Comparison of ENCODE assay signal across 8 cellular contexts in genomic region chr2:127410871-127411396, GRCh38. TPM values are rescaled to one million over a fixed set of nuclear protein-coding genes. Genes with fewer than 3 reads are reported as not detected.
DNase-seq lines count a peak whose midpoint lies in the region; TF ChIP-seq lines count a peak whose summit lies in the region.

No MANE protein-coding gene starts in this region.

- H3K9me3 Mint-ChIP-seq in neural progenitor cell: peaks cover 3% of the 10 kb centered on the region

- H3K4me1 Mint-ChIP-seq in neural progenitor cell: peaks cover 28% of the 10 kb centered on the region

- no peak overlapping the region for H3K4me3 Mint-ChIP-seq in neural progenitor cell

- no peaks in the 10 kb centered on the region for H3K27me3 Mint-ChIP-seq in neural progenitor cell (ENCODE audit: insufficient read depth, low read depth)

- no peak overlapping the region for H2AFZ ChIP-seq in mammary epithelial cell (ENCODE audit: low read depth, low read length)
- H2AFZ ChIP-seq in osteoblast (ENCODE audit: low read length): peak overlapping the region; percentile 39
- H2AFZ ChIP-seq in neural progenitor cell (replicated peaks): no peak overlapping the region

- H3K9me3 ChIP-seq in mammary epithelial cell (replicated peaks; ENCODE audit: insufficient read depth, low read length) (no peaks in the 10 kb centered on the region), osteoblast (ENCODE audit: low read depth, low read length) (no peaks in the 10 kb centered on the region), neural progenitor cell (ENCODE audit: low read depth) (no peaks in the 10 kb centered on the region)

- H4K20me1 ChIP-seq in mammary epithelial cell (ENCODE audit: insufficient read depth, low read length) (no peaks in the 10 kb centered on the region), osteoblast (ENCODE audit: insufficient read depth, low read length) (no peaks in the 10 kb centered on the region), neural progenitor cell (ENCODE audit: low read depth) (no peaks in the 10 kb centered on the region)

- TF ChIP-seq CTCF in GM20000 (IDR thresholded peaks at IDR 0.05; ENCODE audit: extremely low read depth, missing control alignments): no peak
- TF ChIP-seq CTCF in mammary epithelial cell (conservative IDR thresholded peaks at IDR 0.05 in 1 of 2, IDR thresholded peaks at IDR 0.05 in 1 of 2; ENCODE audit: extremely low read depth in 1 of 2, insufficient read depth in 1 of 2, low read depth in 1 of 2, low read length in 2 of 2): no peak
- no peak for TF ChIP-seq CTCF in osteoblast (IDR thresholded peaks at IDR 0.05; ENCODE audit: extremely low read depth, low read depth, low read length)
- no peak for TF ChIP-seq CTCF in neural progenitor cell (IDR thresholded peaks at IDR 0.05)

- in situ Hi-C loops in mammary epithelial cell (cut with MboI; ENCODE audit: low sequenced_read_pairs in 2 of 2): no loop called here

- H3K4me1 ChIP-seq in mammary epithelial cell (ENCODE audit: insufficient read depth, low read length): peaks cover 57% of the 10 kb centered on the region
- peaks cover 37% of the 10 kb centered on the region for H3K4me1 ChIP-seq in osteoblast (ENCODE audit: insufficient read depth, low read length)
- no peaks in the 10 kb centered on the region for H3K4me1 ChIP-seq in neural progenitor cell

- BruUV-seq in mammary epithelial cell (replicated peaks; lab: Mats Ljungman, UMichigan): no TSS peak

- intact Hi-C loops in mammary epithelial cell (cut with micrococcal nuclease): no loop called here

- H3K4me2 ChIP-seq in mammary epithelial cell (ENCODE audit: insufficient read depth, low read depth, low read length): peak overlapping the region; percentile 72
- peak overlapping the region; percentile 82 for H3K4me2 ChIP-seq in osteoblast (ENCODE audit: insufficient read depth, low read length)
- H3K4me2 ChIP-seq in neural progenitor cell: no peak overlapping the region

- no peaks in the 10 kb centered on the region for H3K79me2 ChIP-seq in mammary epithelial cell (ENCODE audit: insufficient read depth, low read length)
- H3K79me2 ChIP-seq in osteoblast (ENCODE audit: insufficient read depth, low read length): no peaks in the 10 kb centered on the region
- no peaks in the 10 kb centered on the region for H3K79me2 ChIP-seq in neural progenitor cell (ENCODE audit: low read depth)

- H3K27me3 ChIP-seq in mammary epithelial cell (ENCODE audit: insufficient read depth, low read length) (no peaks in the 10 kb centered on the region), osteoblast (ENCODE audit: insufficient read depth, low read length) (no peaks in the 10 kb centered on the region), neural progenitor cell (peaks cover 21% of the 10 kb centered on the region)

- CTCF ChIA-PET in mammary epithelial cell (lab: Charles Lee; ENCODE audit: low non-redundant PET): no interaction called here

- DNase-seq in DMS114 treated with DMSO at 0.1 percent for 48 hours (lab: John Stamatoyannopoulos, UW; ENCODE audit: unreplicated experiment): peak; percentile 64
- DNase-seq in GM20000 (ENCODE audit: low spot score): peak; percentile 80
- DNase-seq in NCI-H1694 (lab: John Stamatoyannopoulos, UW): peak; percentile 34
- DNase-seq in mammary epithelial cell: no peak
- DNase-seq in osteoblast (ENCODE audit: insufficient read length, low spot score, missing footprints): peak; percentile 77
- DNase-seq in hippocampal formation (lab: John Stamatoyannopoulos, UW): no peak
- DNase-seq in HuH-7 (ENCODE audit: low spot score): no peak
- DNase-seq in neural progenitor cell (ENCODE audit: low spot score): no peak

- H3F3A ChIP-seq in neural progenitor cell (ENCODE audit: low read depth): peaks cover 19% of the 10 kb centered on the region

- no peak overlapping the region for H3K27ac Mint-ChIP-seq in neural progenitor cell

- H3K36me3 Mint-ChIP-seq in neural progenitor cell: no peaks in the 10 kb centered on the region

- dilution Hi-C loops in mammary epithelial cell (cut with HindIII; ENCODE audit: low sequenced_read_pairs): loop anchor here (10.0 kb wide), 1 partner anchor 56 kb away; no protein-coding TSS in a partner anchor

- no peaks in the 10 kb centered on the region for H3K36me3 ChIP-seq in mammary epithelial cell (ENCODE audit: insufficient read depth, low read length)
- H3K36me3 ChIP-seq in osteoblast (ENCODE audit: insufficient read depth, low read length): no peaks in the 10 kb centered on the region
- H3K36me3 ChIP-seq in neural progenitor cell: no peaks in the 10 kb centered on the region

- H3K4me3 ChIP-seq in mammary epithelial cell (replicated peaks in 1 of 3; ENCODE audit: insufficient read depth in 1 of 3, low read depth in 2 of 3, low read length in 3 of 3) (no peak overlapping the region), osteoblast (ENCODE audit: insufficient read depth, low read length) (peak overlapping the region; percentile 37), neural progenitor cell (no peak overlapping the region)

- H3K9ac ChIP-seq in mammary epithelial cell (ENCODE audit: insufficient read depth, low read length) (peak overlapping the region; percentile 28), neural progenitor cell (no peak overlapping the region)

- 8% methylated on average over 3 of the region's 3 CpGs for WGBS in mammary epithelial cell (ENCODE audit: low coverage, missing lambda C conversion rate)

- H3K27ac ChIP-seq in mammary epithelial cell (ENCODE audit: insufficient read depth, low read depth, low read length): peak overlapping the region; percentile 3
- peak overlapping the region; percentile 82 for H3K27ac ChIP-seq in osteoblast (ENCODE audit: low read depth, low read length)
- no peak overlapping the region for H3K27ac ChIP-seq in neural progenitor cell

RNA-seq across cellular contexts. Expression of gene PROC, which starts 7.3 kb away (rescaled TPM):
- 1 to 10 TPM; 1.4 to 2.7 TPM for total RNA-seq in mammary epithelial cell
- 0.60 TPM for polyA plus RNA-seq in mammary epithelial cell
- not detected for polyA minus RNA-seq in mammary epithelial cell
- 0.29 TPM in 1 of 2 replicates, not detected in the other for total RNA-seq in osteoblast
- 0.25 TPM in 1 of 2 replicates, not detected in the other for total RNA-seq in neural progenitor cell (ENCODE audit: low replicate concordance)

RNA-seq across cellular contexts. Expression of gene MAP3K2, which starts 23.2 kb away (rescaled TPM):
- total RNA-seq in mammary epithelial cell: 10 to 100 TPM; 50.4 to 65.5 TPM
- 7.8 TPM for polyA plus RNA-seq in mammary epithelial cell
- 39.6 TPM for polyA minus RNA-seq in mammary epithelial cell
- total RNA-seq in osteoblast: 64.1 and 65.4 TPM in 2 replicates
- 24.5 and 27.7 TPM in 2 replicates for total RNA-seq in neural progenitor cell (ENCODE audit: low replicate concordance)

Comparison
In these comparisons a context has a peak if more than half of its experiments do, and no peak if none do; other contexts are left out.
1. DNase-seq: peak in DMS114 treated with DMSO at 0.1 percent for 48 hours (single experiment), GM20000 (single experiment), NCI-H1694 (single experiment) and osteoblast (single experiment); none in mammary epithelial cell (single experiment), hippocampal formation (0 of 2), HuH-7 (single experiment) and neural progenitor cell (single experiment).